In the genomic region with DNA sequence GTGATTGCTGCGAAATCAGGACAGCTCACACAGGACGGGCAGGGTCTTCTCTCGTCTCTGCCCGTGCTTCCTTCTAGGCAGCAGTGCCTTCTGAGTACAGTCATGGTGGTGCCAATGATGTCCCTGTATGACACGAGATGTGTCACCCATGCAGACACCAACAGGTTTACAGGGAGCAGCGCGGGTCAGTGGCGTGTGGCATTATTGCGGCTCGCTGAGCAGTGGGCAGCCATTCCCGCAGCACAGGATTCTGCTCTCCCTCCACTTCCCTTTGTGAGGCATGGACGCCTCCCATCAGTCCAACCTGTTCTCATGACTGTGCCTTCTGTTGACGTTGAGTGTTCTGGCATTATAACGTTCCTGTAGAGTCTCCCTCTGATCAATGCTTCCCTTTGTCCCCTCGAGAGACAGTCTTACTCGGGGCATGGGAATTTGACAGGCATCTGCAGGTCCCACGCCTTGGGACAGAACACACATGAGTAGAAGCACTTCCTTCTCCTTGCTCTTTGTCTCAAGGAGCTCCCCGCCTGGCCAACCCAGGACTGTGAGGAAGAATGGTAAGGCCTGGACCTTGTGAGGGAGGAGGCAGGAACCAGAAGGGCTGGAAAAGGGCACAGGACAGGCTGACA, we compare ENCODE assay signal across 15 cellular contexts.
DNase-seq lines count a peak whose midpoint lies in the region; ATAC-seq and TF ChIP-seq lines count a peak whose summit lies in the region.
"Had no signal": no experiment of that assay in that cellular context is flagged by ENCODE, and none has a peak within 500 bp of the region (broad histone marks: within the 10 kb centered on the region; RNA-seq: fewer than 3 reads in every experiment).

No MANE protein-coding gene starts in this region.

- H3K27ac Mint-ChIP-seq in stimulated activated effector memory CD8-positive, alpha-beta T cell treated with anti-CD3 and anti-CD28 coated beads, Interleukin-12 subunit alpha, Interleukin-12 subunit beta, amount 100 ng/mL, for 72 hours, result no peak overlapping the region
- no peak overlapping the region for H3K27ac Mint-ChIP-seq in Calu3 (ENCODE audit: unreplicated experiment)
- no peak overlapping the region for H3K27ac Mint-ChIP-seq in naive thymus-derived CD8-positive, alpha-beta T cell
- H3K27ac Mint-ChIP-seq: B cell; CD4-positive, alpha-beta T cell; GM23338; H9 had no signal

- DNase-seq in caudate nucleus (lab: John Stamatoyannopoulos, UW), result peak in 1 of 61 donors; percentile 33
- no peak for DNase-seq in stimulated activated effector memory CD8-positive, alpha-beta T cell treated with anti-CD3 and anti-CD28 coated beads, Interleukin-12 subunit alpha, Interleukin-12 subunit beta, amount 100 ng/mL, for 72 hours (ENCODE audit: low spot score in 2 of 2)
- DNase-seq in Calu3, result no peak
- no peak for DNase-seq in naive thymus-derived CD8-positive, alpha-beta T cell
- no peak for DNase-seq in DMS153 treated with DMSO at 0.1 percent for 48 hours (lab: John Stamatoyannopoulos, UW; ENCODE audit: unreplicated experiment)
- DNase-seq: CD4-positive, alpha-beta T cell; COR-L47; DMS53; GF-D8; H9; IMR-90 had no signal

- intact Hi-C loops in Calu3 (cut with micrococcal nuclease; ENCODE audit: unreplicated experiment), result no loop called here

- H3K27me3 Mint-ChIP-seq in Calu3 (ENCODE audit: unreplicated experiment), result no peaks in the 10 kb centered on the region
- H3K27me3 Mint-ChIP-seq in naive thymus-derived CD8-positive, alpha-beta T cell, result peaks cover 0 to 7% (median 1%) of the 10 kb centered on the region in 5 donors
- H3K27me3 Mint-ChIP-seq: B cell; CD4-positive, alpha-beta T cell had no signal

- no peak overlapping the region for H3K4me3 Mint-ChIP-seq in stimulated activated effector memory CD8-positive, alpha-beta T cell treated with anti-CD3 and anti-CD28 coated beads, Interleukin-12 subunit alpha, Interleukin-12 subunit beta, amount 100 ng/mL, for 72 hours
- no peak overlapping the region for H3K4me3 Mint-ChIP-seq in Calu3 (ENCODE audit: low read depth, unreplicated experiment)
- no peak overlapping the region for H3K4me3 Mint-ChIP-seq in naive thymus-derived CD8-positive, alpha-beta T cell
- H3K4me3 Mint-ChIP-seq: B cell; CD4-positive, alpha-beta T cell; GM23338; H9 had no signal

- H3K27me3 ChIP-seq in layer of hippocampus (ENCODE audit: control insufficient read depth, insufficient read depth, low read length), result no peaks in the 10 kb centered on the region

- POLR2A ChIA-PET in naive thymus-derived CD8-positive, alpha-beta T cell (lab: Charles Lee), result no interaction called here

- H3K27ac ChIP-seq in caudate nucleus (ENCODE audit: low read depth, low read length) (peak overlapping the region; percentile 54), layer of hippocampus (ENCODE audit: low read depth, low read length) (peak overlapping the region; percentile 17)

- CTCF ChIA-PET in Calu3 (lab: Charles Lee), result no interaction called here

- peak; percentile 31 for ATAC-seq in stimulated activated effector memory CD8-positive, alpha-beta T cell treated with anti-CD3 and anti-CD28 coated beads, Interleukin-12 subunit alpha, Interleukin-12 subunit beta, amount 100 ng/mL, for 72 hours
- no peak for ATAC-seq in naive thymus-derived CD8-positive, alpha-beta T cell
- ATAC-seq in GM18870 (IDR thresholded peaks at IDR 0.05; ENCODE audit: unreplicated experiment), result no peak
- ATAC-seq: GM23338 had no signal

- peaks cover 5% of the 10 kb centered on the region for H3K36me3 Mint-ChIP-seq in stimulated activated effector memory CD8-positive, alpha-beta T cell treated with anti-CD3 and anti-CD28 coated beads, Interleukin-12 subunit alpha, Interleukin-12 subunit beta, amount 100 ng/mL, for 72 hours
- no peaks in the 10 kb centered on the region for H3K36me3 Mint-ChIP-seq in Calu3 (ENCODE audit: insufficient read depth, unreplicated experiment)
- H3K36me3 Mint-ChIP-seq in naive thymus-derived CD8-positive, alpha-beta T cell, result peaks cover 0 to 13% (median 0%) of the 10 kb centered on the region in 3 donors

- no peaks in the 10 kb centered on the region for H3K4me1 Mint-ChIP-seq in stimulated activated effector memory CD8-positive, alpha-beta T cell treated with anti-CD3 and anti-CD28 coated beads, Interleukin-12 subunit alpha, Interleukin-12 subunit beta, amount 100 ng/mL, for 72 hours
- no peaks in the 10 kb centered on the region for H3K4me1 Mint-ChIP-seq in Calu3 (ENCODE audit: low read depth, unreplicated experiment)
- H3K4me1 Mint-ChIP-seq in naive thymus-derived CD8-positive, alpha-beta T cell, result peaks cover 0 to 2% (median 0%) of the 10 kb centered on the region in 4 donors
- H3K4me1 Mint-ChIP-seq: B cell had no signal

- no TSS peak for BruUV-seq in Calu3 (replicated peaks; lab: Mats Ljungman, UMichigan)

- peaks cover 15% of the 10 kb centered on the region for H3K9me3 Mint-ChIP-seq in stimulated activated effector memory CD8-positive, alpha-beta T cell treated with anti-CD3 and anti-CD28 coated beads, Interleukin-12 subunit alpha, Interleukin-12 subunit beta, amount 100 ng/mL, for 72 hours
- peaks cover 16% of the 10 kb centered on the region for H3K9me3 Mint-ChIP-seq in Calu3 (ENCODE audit: low read depth, unreplicated experiment)
- H3K9me3 Mint-ChIP-seq in naive thymus-derived CD8-positive, alpha-beta T cell, result peaks cover 8 to 50% (median 20%) of the 10 kb centered on the region in 9 donors

- TF ChIP-seq CTCF in Calu3 (IDR thresholded peaks at IDR 0.05; ENCODE audit: unreplicated experiment), result no peak
